In genomic region chr19:38736413-38737280, GRCh38 we compare ENCODE assay signal across 9 cellular contexts. TPM values are rescaled to one million over a fixed set of nuclear protein-coding genes. Genes with fewer than 3 reads are reported as not detected.
DNase-seq lines count a peak whose midpoint lies in the region; ATAC-seq and TF ChIP-seq lines count a peak whose summit lies in the region.
"Had no signal": no experiment of that assay in that cellular context is flagged by ENCODE, and none has a peak within 500 bp of the region (broad histone marks: within the 10 kb centered on the region; RNA-seq: fewer than 3 reads in every experiment).

No MANE protein-coding gene starts in this region.

- no peaks in the 10 kb centered on the region for H3K36me3 ChIP-seq in GM06990 (ENCODE audit: control insufficient read depth, insufficient read depth, low read length)

- peak; percentile 52 for DNase-seq in GM06990 (ENCODE audit: extremely low read depth, insufficient read length)
- DNase-seq in NCI-H2227 treated with DMSO at 0.1 percent for 48 hours (lab: John Stamatoyannopoulos, UW) = peak; percentile 75
- DNase-seq in activated T-cell treated with anti-CD3 and anti-CD28 coated beads, Interleukin-2, amount 50 U/mL, for 1 hour = peak; percentile 66
- peak; percentile 66 for DNase-seq in Right ventricle myocardium inferior (ENCODE audit: missing footprints)
- peak; percentile 24 for DNase-seq in skeletal muscle cell (ENCODE audit: low read depth)
- DNase-seq in NAMALWA (ENCODE audit: low spot score) = no peak

- no peaks in the 10 kb centered on the region for H3K27me3 ChIP-seq in GM06990 (replicated peaks; ENCODE audit: control insufficient read depth, insufficient read depth, low read length)
- H3K27me3 ChIP-seq: SJCRH30 had no signal

- H3K4me3 ChIP-seq in GM06990 (replicated peaks; ENCODE audit: low read depth, low read length) = peak overlapping the region; percentile 52
- peak overlapping the region; percentile 46 for H3K4me3 ChIP-seq in skeletal muscle cell (ENCODE audit: low read depth, low read length)

- intact Hi-C loops in Right ventricle myocardium inferior (cut with DNase I) = no loop called here

- no peak for TF ChIP-seq CTCF in GM06990 (IDR thresholded peaks at IDR 0.05; ENCODE audit: insufficient read depth, low read length, poor library complexity, severe bottlenecking)

- ATAC-seq in Right ventricle myocardium inferior (no peak), HG02798 (IDR thresholded peaks at IDR 0.05; ENCODE audit: poor library complexity, unreplicated experiment) (no peak), HG02870 (IDR thresholded peaks at IDR 0.05; ENCODE audit: unreplicated experiment) (no peak)

RNA-seq across cellular contexts. Expression of gene CAPN12, which starts 7.6 kb away (rescaled TPM):
- not detected for total RNA-seq in Right ventricle myocardium inferior
- total RNA-seq: SJCRH30 had no signal

RNA-seq across cellular contexts. Expression of gene LGALS7, which starts 36.7 kb away (rescaled TPM):
- total RNA-seq in Right ventricle myocardium inferior = not detected

RNA-seq across cellular contexts. Expression of gene LGALS7B, which starts 52.4 kb away (rescaled TPM):
- not detected for total RNA-seq in Right ventricle myocardium inferior
- total RNA-seq: SJCRH30 had no signal
